20 cellular contexts compared by ENCODE assay signal in genomic region chr3:129173206-129173605, GRCh38. TPM values are rescaled to one million over a fixed set of nuclear protein-coding genes. Genes with fewer than 3 reads are reported as not detected.
DNase-seq lines count a peak whose midpoint lies in the region; ATAC-seq and TF ChIP-seq lines count a peak whose summit lies in the region.
"Had no signal": no experiment of that assay in that cellular context is flagged by ENCODE, and none has a peak within 500 bp of the region (broad histone marks: within the 10 kb centered on the region; RNA-seq: fewer than 3 reads in every experiment).

No MANE protein-coding gene starts in this region.

- peaks cover 16% of the 10 kb centered on the region for H3K4me1 Mint-ChIP-seq in activated T-helper 17 cell treated with anti-CD3 and anti-CD28 coated beads, Interleukin-2, amount 50 U/mL, for 72 hours

- no peak overlapping the region for H4K8ac ChIP-seq in mesenchymal stem cell (ENCODE audit: low read length)

- no peak overlapping the region for H3K4me3 ChIP-seq in cardiac muscle cell
- no peak overlapping the region for H3K4me3 ChIP-seq in mesenchymal stem cell (ENCODE audit: insufficient read depth in 1 of 2, low read depth in 1 of 2, low read length in 2 of 2)
- H3K4me3 ChIP-seq in subcutaneous abdominal adipose tissue (ENCODE audit: low read depth in 1 of 5, low read length in 5 of 5): no peak overlapping the region
- H3K4me3 ChIP-seq: mucosa of descending colon, right lobe of liver had no signal

- CTCF ChIA-PET in RWPE1 (lab: Yijun Ruan, JAX): no interaction called here

- H3K23ac ChIP-seq in mesenchymal stem cell (ENCODE audit: low read length in 2 of 2): no peak overlapping the region

- no CpG with 5 or more reads among the region's 2 CpGs for WGBS in mesenchymal stem cell

- H2BK5ac ChIP-seq in mesenchymal stem cell (ENCODE audit: low read depth, low read length, poor library complexity, severe bottlenecking): no peak overlapping the region

- H3K4me1 ChIP-seq in cardiac muscle cell (ENCODE audit: low read depth): peaks cover 10% of the 10 kb centered on the region
- peaks cover 4% of the 10 kb centered on the region for H3K4me1 ChIP-seq in mesenchymal stem cell (ENCODE audit: control insufficient read depth, insufficient read depth, low read depth, low read length)
- peaks cover 3 to 50% (median 45%) of the 10 kb centered on the region in 5 donors for H3K4me1 ChIP-seq in subcutaneous abdominal adipose tissue (ENCODE audit: control insufficient read depth in 5 of 5, insufficient read depth in 5 of 5, low read length in 5 of 5)

- H2BK120ac ChIP-seq in mesenchymal stem cell (ENCODE audit: low read depth, low read length): no peak overlapping the region

- no peak for ATAC-seq in activated T-helper 17 cell treated with anti-CD3 and anti-CD28 coated beads, Interleukin-2, amount 50 U/mL, for 72 hours (replicated peaks)
- ATAC-seq in GM21360 (IDR thresholded peaks at IDR 0.05; ENCODE audit: unreplicated experiment): no peak
- ATAC-seq: activated CD8-positive, alpha-beta memory T cell treated with anti-CD3 and anti-CD28 coated beads, Interleukin-2, amount 10 ng/mL, durations not matched to agents 7 days and 5 days; mucosa of descending colon; stimulated activated effector memory CD8-positive, alpha-beta T cell treated with anti-CD3 and anti-CD28 coated beads, Interleukin-12 subunit alpha, Interleukin-12 subunit beta, amount 100 ng/mL, for 72 hours had no signal

- no peak overlapping the region for H2BK12ac ChIP-seq in mesenchymal stem cell (ENCODE audit: low read length in 2 of 2)

- H3K9ac ChIP-seq in mesenchymal stem cell (ENCODE audit: low read length): peak overlapping the region; percentile 60
- peak overlapping the region in 1 of 5 donors; percentile 21 for H3K9ac ChIP-seq in subcutaneous abdominal adipose tissue (ENCODE audit: low read length in 5 of 5)

- H3K4ac ChIP-seq in mesenchymal stem cell (ENCODE audit: low read depth in 1 of 2, low read length in 2 of 2): no peak overlapping the region

- no peak overlapping the region for H3K18ac ChIP-seq in mesenchymal stem cell (ENCODE audit: low read depth in 1 of 2, low read length in 2 of 2)

- no peak overlapping the region for H3K4me3 Mint-ChIP-seq in activated T-helper 17 cell treated with anti-CD3 and anti-CD28 coated beads, Interleukin-2, amount 50 U/mL, for 72 hours
- H3K4me3 Mint-ChIP-seq: activated CD8-positive, alpha-beta memory T cell treated with anti-CD3 and anti-CD28 coated beads, Interleukin-2, amount 10 ng/mL, durations not matched to agents 7 days and 5 days had no signal

- no peak overlapping the region for H2BK15ac ChIP-seq in mesenchymal stem cell (ENCODE audit: low read depth, poor library complexity, severe bottlenecking)

- no peak for DNase-seq in cardiac muscle cell (ENCODE audit: low read depth in 1 of 2, low spot score in 1 of 2)
- DNase-seq in cardiac septum (ENCODE audit: low spot score): no peak
- no peak for DNase-seq in mesenchymal stem cell
- no peak for DNase-seq in RWPE1 (ENCODE audit: low spot score)
- no peak for DNase-seq in activated effector memory CD4-positive, alpha-beta T cell treated with Interleukin-2 at 50 U/mL for 16 hours
- DNase-seq: activated CD4-positive, alpha-beta T cell treated with anti-CD3 and anti-CD28 coated beads for 1 hour; activated CD8-positive, alpha-beta memory T cell treated with anti-CD3 and anti-CD28 coated beads, Interleukin-2, amount 10 ng/mL, durations not matched to agents 7 days and 5 days; GF-D8; head of caudate nucleus; mucosa of descending colon; NCI-H1436 treated with DMSO at 0.1 percent for 48 hours; NCI-H526; occipital lobe; right lobe of liver; SW 1271 had no signal

- no peaks in the 10 kb centered on the region for H3K9me3 Mint-ChIP-seq in activated T-helper 17 cell treated with anti-CD3 and anti-CD28 coated beads, Interleukin-2, amount 50 U/mL, for 72 hours
- H3K9me3 Mint-ChIP-seq: stimulated activated effector memory CD8-positive, alpha-beta T cell treated with anti-CD3 and anti-CD28 coated beads, Interleukin-12 subunit alpha, Interleukin-12 subunit beta, amount 100 ng/mL, for 72 hours had no signal

- H2AK5ac ChIP-seq in mesenchymal stem cell (ENCODE audit: low read length, severe bottlenecking): no peak overlapping the region

- H4K91ac ChIP-seq in mesenchymal stem cell (ENCODE audit: low read length): no peak overlapping the region

- peaks cover 98% of the 10 kb centered on the region for H3K36me3 Mint-ChIP-seq in activated T-helper 17 cell treated with anti-CD3 and anti-CD28 coated beads, Interleukin-2, amount 50 U/mL, for 72 hours (ENCODE audit: low read depth)

- intact Hi-C loops in cardiac septum (cut with DNase I): no loop called here

- H3K9me3 ChIP-seq in cardiac muscle cell (ENCODE audit: low read depth) (no peaks in the 10 kb centered on the region), mesenchymal stem cell (ENCODE audit: control insufficient read depth, low read length) (no peaks in the 10 kb centered on the region), subcutaneous abdominal adipose tissue (ENCODE audit: control insufficient read depth in 5 of 5, low read length in 5 of 5) (no peaks in the 10 kb centered on the region)
- H3K9me3 ChIP-seq: mucosa of descending colon, right lobe of liver had no signal

- H3K27ac Mint-ChIP-seq in activated T-helper 17 cell treated with anti-CD3 and anti-CD28 coated beads, Interleukin-2, amount 50 U/mL, for 72 hours: peak overlapping the region; percentile 47

- H3K36me3 ChIP-seq in cardiac muscle cell: peaks cover 32% of the 10 kb centered on the region
- peaks cover 23 to 65% of the 10 kb centered on the region in 2 experiments for H3K36me3 ChIP-seq in mesenchymal stem cell (ENCODE audit: control insufficient read depth in 1 of 2, insufficient read depth in 2 of 2, low read depth in 1 of 2, low read length in 2 of 2)
- H3K36me3 ChIP-seq in subcutaneous abdominal adipose tissue (ENCODE audit: control insufficient read depth in 5 of 5, insufficient read depth in 5 of 5, low read length in 5 of 5): peaks cover 25 to 35% (median 32%) of the 10 kb centered on the region in 5 donors

- TF ChIP-seq CTCF in cardiac muscle cell (IDR thresholded peaks at IDR 0.05; ENCODE audit: low read depth, low read length) (no peak), RWPE1 (conservative IDR thresholded peaks at IDR 0.05; ENCODE audit: low read depth) (no peak)

- H3K79me1 ChIP-seq in mesenchymal stem cell (replicated peaks; ENCODE audit: low read length, poor library complexity, severe bottlenecking): peaks cover 9% of the 10 kb centered on the region

- no peak overlapping the region for H3K4me2 ChIP-seq in mesenchymal stem cell (ENCODE audit: low read length, poor library complexity, severe bottlenecking)

- no peaks in the 10 kb centered on the region for H3K27me3 ChIP-seq in cardiac muscle cell
- no peaks in the 10 kb centered on the region for H3K27me3 ChIP-seq in mesenchymal stem cell (ENCODE audit: control insufficient read depth in 1 of 2, insufficient read depth in 1 of 2, low read length in 2 of 2)
- no peaks in the 10 kb centered on the region for H3K27me3 ChIP-seq in subcutaneous abdominal adipose tissue (ENCODE audit: control insufficient read depth in 5 of 5, insufficient read depth in 4 of 5, low read length in 5 of 5)
- H3K27me3 ChIP-seq: right lobe of liver had no signal

- POLR2A ChIA-PET in RWPE1 (lab: Yijun Ruan, JAX; ENCODE audit: low non-redundant PET): no interaction called here

- no peaks in the 10 kb centered on the region for H3K27me3 Mint-ChIP-seq in activated T-helper 17 cell treated with anti-CD3 and anti-CD28 coated beads, Interleukin-2, amount 50 U/mL, for 72 hours
- H3K27me3 Mint-ChIP-seq: activated CD8-positive, alpha-beta memory T cell treated with anti-CD3 and anti-CD28 coated beads, Interleukin-2, amount 10 ng/mL, durations not matched to agents 7 days and 5 days had no signal

- H3K14ac ChIP-seq in mesenchymal stem cell (ENCODE audit: low read length in 2 of 2): no peak overlapping the region

- H2AFZ ChIP-seq in mesenchymal stem cell (ENCODE audit: low read depth, low read length): no peak overlapping the region

- H3K27ac ChIP-seq in cardiac muscle cell: peak overlapping the region; percentile 69
- H3K27ac ChIP-seq in mesenchymal stem cell (ENCODE audit: low read length, poor library complexity, severe bottlenecking): no peak overlapping the region
- H3K27ac ChIP-seq in subcutaneous abdominal adipose tissue (ENCODE audit: low read depth, low read length): peak overlapping the region; percentile 8
- no peak overlapping the region for H3K27ac ChIP-seq in RWPE1
- H3K27ac ChIP-seq: HL-60 had no signal

RNA-seq across cellular contexts. Expression of gene CNBP, which starts 10.5 kb away (rescaled TPM):
- total RNA-seq in cardiac muscle cell (285 and 377 TPM in 2 replicates), cardiac septum (458 TPM)
- polyA plus RNA-seq in cardiac muscle cell: 448 and 619 TPM in 2 replicates
- 100 to 1,000 TPM; 188 to 274 TPM for total RNA-seq in activated T-helper 17 cell treated with anti-CD3 and anti-CD28 coated beads, Interleukin-2, amount 50 U/mL, for 72 hours
- 119 TPM for polyA plus RNA-seq in mesenchymal stem cell (2013, experiment 1 of 2)
- 118 TPM for polyA plus RNA-seq in mesenchymal stem cell (2013, experiment 2 of 2)

RNA-seq across cellular contexts. Expression of gene ISY1, which starts 12.3 kb away (rescaled TPM):
- 17.5 and 20.1 TPM in 2 replicates for total RNA-seq in cardiac muscle cell
- polyA plus RNA-seq in cardiac muscle cell: 44.7 and 51.9 TPM in 2 replicates
- 23.9 TPM for total RNA-seq in cardiac septum
- 10 to 100 TPM; 59.3 to 70.9 TPM for total RNA-seq in activated T-helper 17 cell treated with anti-CD3 and anti-CD28 coated beads, Interleukin-2, amount 50 U/mL, for 72 hours
- polyA plus RNA-seq in mesenchymal stem cell (2013, experiment 1 of 2): 19.3 TPM
- 19.9 TPM for polyA plus RNA-seq in mesenchymal stem cell (2013, experiment 2 of 2)

RNA-seq across cellular contexts. Expression of gene RAB43, which starts 51.6 kb away (rescaled TPM):
- total RNA-seq in cardiac muscle cell (8.5 and 14.3 TPM in 2 replicates), cardiac septum (3.4 TPM)
- polyA plus RNA-seq in cardiac muscle cell: 11.1 and 11.4 TPM in 2 replicates
- total RNA-seq in activated T-helper 17 cell treated with anti-CD3 and anti-CD28 coated beads, Interleukin-2, amount 50 U/mL, for 72 hours: 10 to 100 TPM; 26.1 to 49.7 TPM
- 17.6 TPM for polyA plus RNA-seq in mesenchymal stem cell (2013, experiment 1 of 2)
- polyA plus RNA-seq in mesenchymal stem cell (2013, experiment 2 of 2): 17.3 TPM

Comparison
In these comparisons a context has a peak if more than half of its experiments do, and no peak if none do; other contexts are left out.
1. H3K27ac ChIP-seq: peak in cardiac muscle cell (single experiment) and subcutaneous abdominal adipose tissue (single experiment); none in mesenchymal stem cell (single experiment) and RWPE1 (single experiment).